Comparison of ENCODE assay signal across 8 cellular contexts in genomic region chr2:157628282-157628531, GRCh38. TPM values are rescaled to one million over a fixed set of nuclear protein-coding genes. Genes with fewer than 3 reads are reported as not detected.
DNase-seq lines count a peak whose midpoint lies in the region; ATAC-seq and TF ChIP-seq lines count a peak whose summit lies in the region.

No MANE protein-coding gene starts in this region.

- H3K27ac Mint-ChIP-seq in nephron: no peak overlapping the region

- H3K9ac ChIP-seq in Loucy (ENCODE audit: low read depth, low read length, poor library complexity, severe bottlenecking): no peak overlapping the region

- no peak overlapping the region for H3K27ac ChIP-seq in heart right ventricle
- H3K27ac ChIP-seq in effector memory CD4-positive, alpha-beta T cell (ENCODE audit: insufficient read depth, low read length, poor library complexity, severe bottlenecking): peak overlapping the region; percentile 64

- H3K4me1 ChIP-seq in heart right ventricle (peaks cover 0 to 10% (median 7%) of the 10 kb centered on the region in 9 donors), Loucy (ENCODE audit: insufficient read depth, low read length, poor library complexity, severe bottlenecking) (no peaks in the 10 kb centered on the region)
- H3K4me1 ChIP-seq in effector memory CD4-positive, alpha-beta T cell (ENCODE audit: control insufficient read depth, insufficient read depth, low read length, poor library complexity, severe bottlenecking): peaks cover 12% of the 10 kb centered on the region

- no peaks in the 10 kb centered on the region for H4K20me1 ChIP-seq in Loucy (ENCODE audit: insufficient read depth, low read length, poor library complexity, severe bottlenecking)

- peak overlapping the region; percentile 42 for H3K4me2 ChIP-seq in Loucy (ENCODE audit: low read depth, low read length, poor library complexity, severe bottlenecking)

- H3K27me3 Mint-ChIP-seq in nephron (ENCODE audit: low read depth): peaks cover 60% of the 10 kb centered on the region

- H3K36me3 Mint-ChIP-seq in nephron (ENCODE audit: low read depth): no peaks in the 10 kb centered on the region

- intact Hi-C loops in heart right ventricle (cut with DNase I) (no loop called here), left ventricle myocardium superior (cut with micrococcal nuclease) (no loop called here)

- no peaks in the 10 kb centered on the region for H3K9me2 ChIP-seq in Loucy (replicated peaks; ENCODE audit: low read depth, low read length)

- H3K36me3 ChIP-seq in heart right ventricle (no peaks in the 10 kb centered on the region), Loucy (ENCODE audit: insufficient read depth, low read length) (no peaks in the 10 kb centered on the region)
- H3K36me3 ChIP-seq in effector memory CD4-positive, alpha-beta T cell (ENCODE audit: control insufficient read depth, insufficient read depth, low read length): no peaks in the 10 kb centered on the region

- 1 to 2% methylated on average over 16 of the region's 16 CpGs for WGBS in heart right ventricle, 2 donors

- H2AFZ ChIP-seq in Loucy (ENCODE audit: low read length): no peak overlapping the region

- H3K27me3 ChIP-seq in heart right ventricle (peaks cover 0 to 27% (median 14%) of the 10 kb centered on the region in 7 donors), Loucy (ENCODE audit: insufficient read depth, low read length, poor library complexity, severe bottlenecking) (no peaks in the 10 kb centered on the region)
- no peaks in the 10 kb centered on the region for H3K27me3 ChIP-seq in effector memory CD4-positive, alpha-beta T cell (replicated peaks; ENCODE audit: control insufficient read depth, insufficient read depth, low read length, poor library complexity, severe bottlenecking)

- peaks cover under 1% of the 10 kb centered on the region for H3K9me3 Mint-ChIP-seq in nephron

- H3K4me3 Mint-ChIP-seq in nephron: peak overlapping the region; percentile 84 to 85 (median 84)

- H3K79me2 ChIP-seq in Loucy (ENCODE audit: insufficient read depth, low read length): no peaks in the 10 kb centered on the region

- H3K4me1 Mint-ChIP-seq in nephron: no peaks in the 10 kb centered on the region

- TF ChIP-seq CTCF in heart right ventricle (IDR thresholded peaks at IDR 0.05) (no peak), Loucy (conservative IDR thresholded peaks at IDR 0.05; ENCODE audit: low read length) (no peak), nephron (IDR thresholded peaks at IDR 0.05; ENCODE audit: unreplicated experiment in 3 of 3) (no peak)

- no peak for DNase-seq in heart right ventricle
- no peak for DNase-seq in left ventricle myocardium superior
- DNase-seq in effector memory CD4-positive, alpha-beta T cell: peak in 1 of 3 donors; percentile 12
- no peak for DNase-seq in NCI-H1436 (lab: John Stamatoyannopoulos, UW)
- DNase-seq in MV-4-11 (lab: John Stamatoyannopoulos, UW): no peak

- H3F3A ChIP-seq in Loucy (ENCODE audit: low read depth): no peaks in the 10 kb centered on the region

- H3K4me3 ChIP-seq in heart right ventricle: peak overlapping the region; percentile 23 to 63 (median 55)
- H3K4me3 ChIP-seq in Loucy (ENCODE audit: low read length, poor library complexity, severe bottlenecking): peak overlapping the region; percentile 38
- peak overlapping the region; percentile 97 for H3K4me3 ChIP-seq in effector memory CD4-positive, alpha-beta T cell (ENCODE audit: insufficient read depth, low read depth, low read length, poor library complexity, severe bottlenecking)

- peak in 2 of 8 donors; percentile 19 to 29 for ATAC-seq in heart right ventricle
- no peak for ATAC-seq in left ventricle myocardium superior
- no peak for ATAC-seq in GM21381 (IDR thresholded peaks at IDR 0.05; ENCODE audit: unreplicated experiment)

- H3K9me3 ChIP-seq in heart right ventricle (no peaks in the 10 kb centered on the region), Loucy (ENCODE audit: insufficient read depth, low read depth, low read length) (no peaks in the 10 kb centered on the region)
- H3K9me3 ChIP-seq in effector memory CD4-positive, alpha-beta T cell (ENCODE audit: control insufficient read depth, low read length): no peaks in the 10 kb centered on the region

RNA-seq across cellular contexts. Expression of gene ACVR1C, which starts 0.5 kb away (rescaled TPM):
- 1 to 10 TPM in 3 of 10 donors, under 1 TPM in 7; 0.07 to 2.4 (median 0.48) TPM for total RNA-seq in heart right ventricle
- under 1 TPM; 0.09 to 0.22 TPM for polyA plus RNA-seq in heart right ventricle
- total RNA-seq in left ventricle myocardium superior: 0.32 TPM

Comparison
In these comparisons a context has a peak if more than half of its experiments do, and no peak if none do; other contexts are left out.
1. H3K4me3 ChIP-seq: peak in every context shown above with its lines; median percentile 97 in effector memory CD4-positive, alpha-beta T cell; 55 in heart right ventricle; 38 in Loucy.